Comparison of ENCODE assay signal across 9 cellular contexts in genomic region chr1:53110370-53111072, GRCh38. TPM values are rescaled to one million over a fixed set of nuclear protein-coding genes. Genes with fewer than 3 reads are reported as not detected.
DNase-seq lines count a peak whose midpoint lies in the region; ATAC-seq and TF ChIP-seq lines count a peak whose summit lies in the region.
"Had no signal": no experiment of that assay in that cellular context is flagged by ENCODE, and none has a peak within 500 bp of the region (broad histone marks: within the 10 kb centered on the region; RNA-seq: fewer than 3 reads in every experiment).

No MANE protein-coding gene starts in this region.

- H3K27ac ChIP-seq in mesenchymal stem cell (ENCODE audit: low read length, poor library complexity, severe bottlenecking) (no peak overlapping the region), upper lobe of right lung (peak overlapping the region; percentile 19)

- CTCF ChIA-PET in activated naive CD4-positive, alpha-beta T cell treated with anti-CD3 and anti-CD28 coated beads for 36 hours (lab: Charles Lee) = no interaction called here
- CTCF ChIA-PET in activated naive CD4-positive, alpha-beta T cell treated with anti-CD3 and anti-CD28 coated beads, Interleukin-2, amount 10 ng/mL, durations not matched to agents 7 days and 5 days (lab: Charles Lee) = no interaction called here

- H3K27me3 ChIP-seq in mesenchymal stem cell (ENCODE audit: control insufficient read depth in 1 of 2, insufficient read depth in 1 of 2, low read length in 2 of 2) (no peaks in the 10 kb centered on the region), upper lobe of right lung (no peaks in the 10 kb centered on the region)

- H3K27ac Mint-ChIP-seq in activated naive CD4-positive, alpha-beta T cell treated with anti-CD3 and anti-CD28 coated beads for 36 hours = no peak overlapping the region
- no peak overlapping the region for H3K27ac Mint-ChIP-seq in activated naive CD4-positive, alpha-beta T cell treated with anti-CD3 and anti-CD28 coated beads, Interleukin-2, amount 10 ng/mL, durations not matched to agents 7 days and 5 days

- peak overlapping the region in 1 of 2 experiments; percentile 76 for H3K14ac ChIP-seq in mesenchymal stem cell (ENCODE audit: low read length in 2 of 2)

- H3K4me2 ChIP-seq in mesenchymal stem cell (ENCODE audit: low read length, poor library complexity, severe bottlenecking) = no peak overlapping the region

- H3K4me3 ChIP-seq in mesenchymal stem cell (ENCODE audit: insufficient read depth in 1 of 2, low read depth in 1 of 2, low read length in 2 of 2) (no peak overlapping the region), upper lobe of right lung (no peak overlapping the region)

- peaks cover 9% of the 10 kb centered on the region for H3K9me3 ChIP-seq in mesenchymal stem cell (ENCODE audit: control insufficient read depth, low read length)
- no peaks in the 10 kb centered on the region for H3K9me3 ChIP-seq in upper lobe of right lung

- peak overlapping the region; percentile 79 to 94 for H3K4ac ChIP-seq in mesenchymal stem cell (ENCODE audit: low read depth in 1 of 2, low read length in 2 of 2)

- no peak for TF ChIP-seq CTCF in upper lobe of right lung (IDR thresholded peaks at IDR 0.05)

- H4K8ac ChIP-seq in mesenchymal stem cell (ENCODE audit: low read length) = peak overlapping the region; percentile 88

- peak overlapping the region; percentile 69 for H3K9ac ChIP-seq in mesenchymal stem cell (ENCODE audit: low read length)

- H3K4me1 ChIP-seq in mesenchymal stem cell (ENCODE audit: control insufficient read depth, insufficient read depth, low read depth, low read length) (peaks cover 9% of the 10 kb centered on the region), upper lobe of right lung (peaks cover 31% of the 10 kb centered on the region)

- H2AFZ ChIP-seq in mesenchymal stem cell (ENCODE audit: low read depth, low read length) = no peak overlapping the region

- H2BK12ac ChIP-seq in mesenchymal stem cell (ENCODE audit: low read length in 2 of 2) = peak overlapping the region; percentile 90 to 99

- ATAC-seq in upper lobe of right lung (peak; percentile 72), HG03095 (IDR thresholded peaks at IDR 0.05; ENCODE audit: unreplicated experiment) (no peak)

- H3K4me1 Mint-ChIP-seq in activated naive CD4-positive, alpha-beta T cell treated with anti-CD3 and anti-CD28 coated beads for 36 hours (ENCODE audit: low read depth) = peaks cover 25% of the 10 kb centered on the region
- H3K4me1 Mint-ChIP-seq in activated naive CD4-positive, alpha-beta T cell treated with anti-CD3 and anti-CD28 coated beads, Interleukin-2, amount 10 ng/mL, durations not matched to agents 7 days and 5 days = peaks cover 20% of the 10 kb centered on the region

- DNase-seq in activated naive CD4-positive, alpha-beta T cell treated with anti-CD3 and anti-CD28 coated beads for 36 hours = peak; percentile 30
- DNase-seq in activated naive CD4-positive, alpha-beta T cell treated with anti-CD3 and anti-CD28 coated beads, Interleukin-2, amount 10 ng/mL, durations not matched to agents 7 days and 5 days = no peak
- peak; percentile 59 to 63 for DNase-seq in activated T-cell treated with anti-CD3 and anti-CD28 coated beads, Interleukin-2, amount 50 U/mL, for 48 hours
- DNase-seq in mesenchymal stem cell (peak; percentile 70), upper lobe of right lung (peak; percentile 83), NCI-H1694 (lab: John Stamatoyannopoulos, UW) (no peak)
- DNase-seq in activated effector memory CD4-positive, alpha-beta T cell treated with anti-CD3 and anti-CD28 coated beads, Interleukin-2, amount 50 U/mL, for 16 hours = no peak
- DNase-seq: CD4-positive, CD25-positive, alpha-beta regulatory T cell had no signal

- no peak overlapping the region for H2BK5ac ChIP-seq in mesenchymal stem cell (ENCODE audit: low read depth, low read length, poor library complexity, severe bottlenecking)

- intact Hi-C loops in activated naive CD4-positive, alpha-beta T cell treated with anti-CD3 and anti-CD28 coated beads for 36 hours (cut with micrococcal nuclease) = loop anchor here (5.0 kb wide), 1 partner anchor 72 kb away; no protein-coding TSS in a partner anchor
- intact Hi-C loops in upper lobe of right lung (cut with DNase I) = no loop called here

- H3K23ac ChIP-seq in mesenchymal stem cell (ENCODE audit: low read length in 2 of 2) = peak overlapping the region in 1 of 2 experiments; percentile 23

- H3K18ac ChIP-seq in mesenchymal stem cell (ENCODE audit: low read depth in 1 of 2, low read length in 2 of 2) = peak overlapping the region; percentile 88 to 100

- no peaks in the 10 kb centered on the region for H3K27me3 Mint-ChIP-seq in activated naive CD4-positive, alpha-beta T cell treated with anti-CD3 and anti-CD28 coated beads for 36 hours (ENCODE audit: low read depth)
- H3K27me3 Mint-ChIP-seq in activated naive CD4-positive, alpha-beta T cell treated with anti-CD3 and anti-CD28 coated beads, Interleukin-2, amount 10 ng/mL, durations not matched to agents 7 days and 5 days = peaks cover 41% of the 10 kb centered on the region
- H3K27me3 Mint-ChIP-seq: CD4-positive, CD25-positive, alpha-beta regulatory T cell had no signal

- H2BK15ac ChIP-seq in mesenchymal stem cell (ENCODE audit: low read depth, poor library complexity, severe bottlenecking) = peak overlapping the region; percentile 85

- no peaks in the 10 kb centered on the region for H3K79me1 ChIP-seq in mesenchymal stem cell (replicated peaks; ENCODE audit: low read length, poor library complexity, severe bottlenecking)

- 77% methylated on average over 18 of the region's 18 CpGs for WGBS in mesenchymal stem cell

- H2BK120ac ChIP-seq in mesenchymal stem cell (ENCODE audit: low read depth, low read length) = peak overlapping the region; percentile 94

- H3K4me3 Mint-ChIP-seq in activated naive CD4-positive, alpha-beta T cell treated with anti-CD3 and anti-CD28 coated beads for 36 hours = no peak overlapping the region
- H3K4me3 Mint-ChIP-seq in activated naive CD4-positive, alpha-beta T cell treated with anti-CD3 and anti-CD28 coated beads, Interleukin-2, amount 10 ng/mL, durations not matched to agents 7 days and 5 days = no peak overlapping the region
- H3K4me3 Mint-ChIP-seq: CD4-positive, CD25-positive, alpha-beta regulatory T cell had no signal

- H2AK5ac ChIP-seq in mesenchymal stem cell (ENCODE audit: low read length, severe bottlenecking) = no peak overlapping the region

- H3K9me3 Mint-ChIP-seq in activated naive CD4-positive, alpha-beta T cell treated with anti-CD3 and anti-CD28 coated beads for 36 hours = no peaks in the 10 kb centered on the region
- no peaks in the 10 kb centered on the region for H3K9me3 Mint-ChIP-seq in activated naive CD4-positive, alpha-beta T cell treated with anti-CD3 and anti-CD28 coated beads, Interleukin-2, amount 10 ng/mL, durations not matched to agents 7 days and 5 days
- H3K9me3 Mint-ChIP-seq: CD4-positive, CD25-positive, alpha-beta regulatory T cell had no signal

- H4K91ac ChIP-seq in mesenchymal stem cell (ENCODE audit: low read length) = peak overlapping the region; percentile 77

- H3K36me3 ChIP-seq in mesenchymal stem cell (ENCODE audit: control insufficient read depth in 1 of 2, insufficient read depth in 2 of 2, low read depth in 1 of 2, low read length in 2 of 2) (no peaks in the 10 kb centered on the region), upper lobe of right lung (no peaks in the 10 kb centered on the region)

- H3K36me3 Mint-ChIP-seq in activated naive CD4-positive, alpha-beta T cell treated with anti-CD3 and anti-CD28 coated beads for 36 hours (ENCODE audit: low read depth) = no peaks in the 10 kb centered on the region
- no peaks in the 10 kb centered on the region for H3K36me3 Mint-ChIP-seq in activated naive CD4-positive, alpha-beta T cell treated with anti-CD3 and anti-CD28 coated beads, Interleukin-2, amount 10 ng/mL, durations not matched to agents 7 days and 5 days
- H3K36me3 Mint-ChIP-seq: CD4-positive, CD25-positive, alpha-beta regulatory T cell had no signal

RNA-seq across cellular contexts. Expression of gene SLC1A7, which starts 31.9 kb away (rescaled TPM):
- total RNA-seq in activated naive CD4-positive, alpha-beta T cell treated with anti-CD3 and anti-CD28 coated beads for 36 hours = not detected
- 2.3 TPM for polyA plus RNA-seq in mesenchymal stem cell (2013, experiment 1 of 2)
- 2.2 TPM for polyA plus RNA-seq in mesenchymal stem cell (2013, experiment 2 of 2)
- 0.26 TPM for total RNA-seq in upper lobe of right lung
- total RNA-seq: CD4-positive, CD25-positive, alpha-beta regulatory T cell had no signal
- polyA plus RNA-seq: CD4-positive, CD25-positive, alpha-beta regulatory T cell had no signal

RNA-seq across cellular contexts. Expression of gene PODN, which starts 48.5 kb away (rescaled TPM):
- not detected for total RNA-seq in activated naive CD4-positive, alpha-beta T cell treated with anti-CD3 and anti-CD28 coated beads for 36 hours
- 54.8 TPM for polyA plus RNA-seq in mesenchymal stem cell (2013, experiment 1 of 2)
- 53.6 TPM for polyA plus RNA-seq in mesenchymal stem cell (2013, experiment 2 of 2)
- 56.5 TPM for total RNA-seq in upper lobe of right lung
- total RNA-seq: CD4-positive, CD25-positive, alpha-beta regulatory T cell had no signal
- polyA plus RNA-seq: CD4-positive, CD25-positive, alpha-beta regulatory T cell had no signal

Comparison
In these comparisons a context has a peak if more than half of its experiments do, and no peak if none do; other contexts are left out.
1. DNase-seq: peak in activated naive CD4-positive, alpha-beta T cell treated with anti-CD3 and anti-CD28 coated beads for 36 hours (single experiment), activated T-cell treated with anti-CD3 and anti-CD28 coated beads, Interleukin-2, amount 50 U/mL, for 48 hours (2 of 2), mesenchymal stem cell (single experiment) and upper lobe of right lung (single experiment); none in activated naive CD4-positive, alpha-beta T cell treated with anti-CD3 and anti-CD28 coated beads, Interleukin-2, amount 10 ng/mL, durations not matched to agents 7 days and 5 days (single experiment), activated effector memory CD4-positive, alpha-beta T cell treated with anti-CD3 and anti-CD28 coated beads, Interleukin-2, amount 50 U/mL, for 16 hours (single experiment) and NCI-H1694 (single experiment).
2. RNA of gene PODN, which starts 48.5 kb away (total RNA-seq): 56.5 TPM in upper lobe of right lung (single experiment); not detected in activated naive CD4-positive, alpha-beta T cell treated with anti-CD3 and anti-CD28 coated beads for 36 hours; every median in the first group is over 10 times any median in the second.